1 cellular context compared by ENCODE assay signal in the genomic region with DNA sequence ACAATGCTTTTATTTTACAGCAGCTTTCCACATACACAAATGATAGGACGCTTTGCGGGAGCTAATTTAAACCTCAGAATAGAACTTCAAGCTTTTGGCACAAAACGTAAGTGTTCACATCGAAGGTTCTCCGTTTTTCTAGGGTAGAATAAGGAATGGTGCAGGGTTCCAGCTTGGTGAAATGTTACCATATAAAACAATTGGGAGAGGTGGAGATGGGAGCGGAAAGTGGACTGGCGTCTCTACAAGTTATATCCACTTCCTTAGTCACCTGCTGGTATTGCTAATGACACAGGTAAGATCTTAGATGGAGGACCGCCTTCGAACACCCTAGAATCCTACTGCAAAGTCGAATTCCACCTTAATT.
TF ChIP-seq lines count a peak whose summit lies in the region.

No MANE protein-coding gene starts in this region.

TF ChIP-seq in H1, 55 proteins besides CTCF, POLR2A, EP300 and RAD21:
- TF ChIP-seq JUN (IDR thresholded peaks at IDR 0.05; ENCODE audit: low read depth, low read length) (no peak), RBBP5 (IDR thresholded peaks at IDR 0.05; ENCODE audit: borderline replicate concordance, low read depth, low read length) (no peak), PHF8 (conservative IDR thresholded peaks at IDR 0.05; ENCODE audit: low read depth, low read length) (no peak), EGR1 (IDR thresholded peaks at IDR 0.05; ENCODE audit: borderline replicate concordance, low read depth, low read length) (no peak), JUND (IDR thresholded peaks at IDR 0.05; ENCODE audit: low read length) (no peak), CBX8 (IDR thresholded peaks at IDR 0.05; ENCODE audit: borderline replicate concordance, low read depth, low read length) (no peak), CREB1 (IDR thresholded peaks at IDR 0.05) (no peak), RXRA (IDR thresholded peaks at IDR 0.05; ENCODE audit: insufficient read depth, low read depth, low read length) (no peak), SIN3A (conservative IDR thresholded peaks at IDR 0.05 in 1 of 2, IDR thresholded peaks at IDR 0.05 in 1 of 2; ENCODE audit: low read depth in 1 of 2, low read length in 2 of 2) (no peak), TAF7 (optimal IDR thresholded peaks at IDR 0.05; ENCODE audit: borderline replicate concordance, low read depth, low read length) (no peak), POU5F1 (IDR thresholded peaks at IDR 0.05; ENCODE audit: low read depth, low read length) (no peak), SP1 (IDR thresholded peaks at IDR 0.05; ENCODE audit: low read depth, low read length) (no peak), NANOG (IDR thresholded peaks at IDR 0.05; ENCODE audit: insufficient read depth, low read depth, low read length, poor library complexity, severe bottlenecking) (no peak), BCL11A (IDR thresholded peaks at IDR 0.05; ENCODE audit: low read depth in 2 of 2, low read length in 2 of 2) (no peak), KDM1A (IDR thresholded peaks at IDR 0.05; ENCODE audit: borderline replicate concordance, low read length) (no peak)
- TF ChIP-seq, protein P1, sequence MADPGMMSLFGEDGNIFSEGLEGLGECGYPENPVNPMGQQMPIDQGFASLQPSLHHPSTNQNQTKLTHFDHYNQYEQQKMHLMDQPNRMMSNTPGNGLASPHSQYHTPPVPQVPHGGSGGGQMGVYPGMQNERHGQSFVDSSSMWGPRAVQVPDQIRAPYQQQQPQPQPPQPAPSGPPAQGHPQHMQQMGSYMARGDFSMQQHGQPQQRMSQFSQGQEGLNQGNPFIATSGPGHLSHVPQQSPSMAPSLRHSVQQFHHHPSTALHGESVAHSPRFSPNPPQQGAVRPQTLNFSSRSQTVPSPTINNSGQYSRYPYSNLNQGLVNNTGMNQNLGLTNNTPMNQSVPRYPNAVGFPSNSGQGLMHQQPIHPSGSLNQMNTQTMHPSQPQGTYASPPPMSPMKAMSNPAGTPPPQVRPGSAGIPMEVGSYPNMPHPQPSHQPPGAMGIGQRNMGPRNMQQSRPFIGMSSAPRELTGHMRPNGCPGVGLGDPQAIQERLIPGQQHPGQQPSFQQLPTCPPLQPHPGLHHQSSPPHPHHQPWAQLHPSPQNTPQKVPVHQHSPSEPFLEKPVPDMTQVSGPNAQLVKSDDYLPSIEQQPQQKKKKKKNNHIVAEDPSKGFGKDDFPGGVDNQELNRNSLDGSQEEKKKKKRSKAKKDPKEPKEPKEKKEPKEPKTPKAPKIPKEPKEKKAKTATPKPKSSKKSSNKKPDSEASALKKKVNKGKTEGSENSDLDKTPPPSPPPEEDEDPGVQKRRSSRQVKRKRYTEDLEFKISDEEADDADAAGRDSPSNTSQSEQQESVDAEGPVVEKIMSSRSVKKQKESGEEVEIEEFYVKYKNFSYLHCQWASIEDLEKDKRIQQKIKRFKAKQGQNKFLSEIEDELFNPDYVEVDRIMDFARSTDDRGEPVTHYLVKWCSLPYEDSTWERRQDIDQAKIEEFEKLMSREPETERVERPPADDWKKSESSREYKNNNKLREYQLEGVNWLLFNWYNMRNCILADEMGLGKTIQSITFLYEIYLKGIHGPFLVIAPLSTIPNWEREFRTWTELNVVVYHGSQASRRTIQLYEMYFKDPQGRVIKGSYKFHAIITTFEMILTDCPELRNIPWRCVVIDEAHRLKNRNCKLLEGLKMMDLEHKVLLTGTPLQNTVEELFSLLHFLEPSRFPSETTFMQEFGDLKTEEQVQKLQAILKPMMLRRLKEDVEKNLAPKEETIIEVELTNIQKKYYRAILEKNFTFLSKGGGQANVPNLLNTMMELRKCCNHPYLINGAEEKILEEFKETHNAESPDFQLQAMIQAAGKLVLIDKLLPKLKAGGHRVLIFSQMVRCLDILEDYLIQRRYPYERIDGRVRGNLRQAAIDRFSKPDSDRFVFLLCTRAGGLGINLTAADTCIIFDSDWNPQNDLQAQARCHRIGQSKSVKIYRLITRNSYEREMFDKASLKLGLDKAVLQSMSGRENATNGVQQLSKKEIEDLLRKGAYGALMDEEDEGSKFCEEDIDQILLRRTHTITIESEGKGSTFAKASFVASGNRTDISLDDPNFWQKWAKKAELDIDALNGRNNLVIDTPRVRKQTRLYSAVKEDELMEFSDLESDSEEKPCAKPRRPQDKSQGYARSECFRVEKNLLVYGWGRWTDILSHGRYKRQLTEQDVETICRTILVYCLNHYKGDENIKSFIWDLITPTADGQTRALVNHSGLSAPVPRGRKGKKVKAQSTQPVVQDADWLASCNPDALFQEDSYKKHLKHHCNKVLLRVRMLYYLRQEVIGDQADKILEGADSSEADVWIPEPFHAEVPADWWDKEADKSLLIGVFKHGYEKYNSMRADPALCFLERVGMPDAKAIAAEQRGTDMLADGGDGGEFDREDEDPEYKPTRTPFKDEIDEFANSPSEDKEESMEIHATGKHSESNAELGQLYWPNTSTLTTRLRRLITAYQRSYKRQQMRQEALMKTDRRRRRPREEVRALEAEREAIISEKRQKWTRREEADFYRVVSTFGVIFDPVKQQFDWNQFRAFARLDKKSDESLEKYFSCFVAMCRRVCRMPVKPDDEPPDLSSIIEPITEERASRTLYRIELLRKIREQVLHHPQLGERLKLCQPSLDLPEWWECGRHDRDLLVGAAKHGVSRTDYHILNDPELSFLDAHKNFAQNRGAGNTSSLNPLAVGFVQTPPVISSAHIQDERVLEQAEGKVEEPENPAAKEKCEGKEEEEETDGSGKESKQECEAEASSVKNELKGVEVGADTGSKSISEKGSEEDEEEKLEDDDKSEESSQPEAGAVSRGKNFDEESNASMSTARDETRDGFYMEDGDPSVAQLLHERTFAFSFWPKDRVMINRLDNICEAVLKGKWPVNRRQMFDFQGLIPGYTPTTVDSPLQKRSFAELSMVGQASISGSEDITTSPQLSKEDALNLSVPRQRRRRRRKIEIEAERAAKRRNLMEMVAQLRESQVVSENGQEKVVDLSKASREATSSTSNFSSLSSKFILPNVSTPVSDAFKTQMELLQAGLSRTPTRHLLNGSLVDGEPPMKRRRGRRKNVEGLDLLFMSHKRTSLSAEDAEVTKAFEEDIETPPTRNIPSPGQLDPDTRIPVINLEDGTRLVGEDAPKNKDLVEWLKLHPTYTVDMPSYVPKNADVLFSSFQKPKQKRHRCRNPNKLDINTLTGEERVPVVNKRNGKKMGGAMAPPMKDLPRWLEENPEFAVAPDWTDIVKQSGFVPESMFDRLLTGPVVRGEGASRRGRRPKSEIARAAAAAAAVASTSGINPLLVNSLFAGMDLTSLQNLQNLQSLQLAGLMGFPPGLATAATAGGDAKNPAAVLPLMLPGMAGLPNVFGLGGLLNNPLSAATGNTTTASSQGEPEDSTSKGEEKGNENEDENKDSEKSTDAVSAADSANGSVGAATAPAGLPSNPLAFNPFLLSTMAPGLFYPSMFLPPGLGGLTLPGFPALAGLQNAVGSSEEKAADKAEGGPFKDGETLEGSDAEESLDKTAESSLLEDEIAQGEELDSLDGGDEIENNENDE (IDR thresholded peaks at IDR 0.05; ENCODE audit: insufficient replicate concordance, low read length), result no peak
- TF ChIP-seq, protein P2, sequence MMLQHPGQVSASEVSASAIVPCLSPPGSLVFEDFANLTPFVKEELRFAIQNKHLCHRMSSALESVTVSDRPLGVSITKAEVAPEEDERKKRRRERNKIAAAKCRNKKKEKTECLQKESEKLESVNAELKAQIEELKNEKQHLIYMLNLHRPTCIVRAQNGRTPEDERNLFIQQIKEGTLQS (IDR thresholded peaks at IDR 0.05; ENCODE audit: insufficient read depth, low read depth, low read length), result no peak
- TF ChIP-seq, protein P3, sequence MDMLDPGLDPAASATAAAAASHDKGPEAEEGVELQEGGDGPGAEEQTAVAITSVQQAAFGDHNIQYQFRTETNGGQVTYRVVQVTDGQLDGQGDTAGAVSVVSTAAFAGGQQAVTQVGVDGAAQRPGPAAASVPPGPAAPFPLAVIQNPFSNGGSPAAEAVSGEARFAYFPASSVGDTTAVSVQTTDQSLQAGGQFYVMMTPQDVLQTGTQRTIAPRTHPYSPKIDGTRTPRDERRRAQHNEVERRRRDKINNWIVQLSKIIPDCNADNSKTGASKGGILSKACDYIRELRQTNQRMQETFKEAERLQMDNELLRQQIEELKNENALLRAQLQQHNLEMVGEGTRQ (IDR thresholded peaks at IDR 0.05; ENCODE audit: low read length), result no peak
- TF ChIP-seq, protein P4, sequence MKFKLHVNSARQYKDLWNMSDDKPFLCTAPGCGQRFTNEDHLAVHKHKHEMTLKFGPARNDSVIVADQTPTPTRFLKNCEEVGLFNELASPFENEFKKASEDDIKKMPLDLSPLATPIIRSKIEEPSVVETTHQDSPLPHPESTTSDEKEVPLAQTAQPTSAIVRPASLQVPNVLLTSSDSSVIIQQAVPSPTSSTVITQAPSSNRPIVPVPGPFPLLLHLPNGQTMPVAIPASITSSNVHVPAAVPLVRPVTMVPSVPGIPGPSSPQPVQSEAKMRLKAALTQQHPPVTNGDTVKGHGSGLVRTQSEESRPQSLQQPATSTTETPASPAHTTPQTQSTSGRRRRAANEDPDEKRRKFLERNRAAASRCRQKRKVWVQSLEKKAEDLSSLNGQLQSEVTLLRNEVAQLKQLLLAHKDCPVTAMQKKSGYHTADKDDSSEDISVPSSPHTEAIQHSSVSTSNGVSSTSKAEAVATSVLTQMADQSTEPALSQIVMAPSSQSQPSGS (IDR thresholded peaks at IDR 0.05; ENCODE audit: low read length), result no peak
